ENCODE assay signal across 16 cellular contexts in genomic region chr10:69472142-69472541, GRCh38. TPM values are rescaled to one million over a fixed set of nuclear protein-coding genes. Genes with fewer than 3 reads are reported as not detected.
"Had no signal": no experiment of that assay in that cellular context is flagged by ENCODE, and none has a peak within 500 bp of the region (broad histone marks: within the 10 kb centered on the region; RNA-seq: fewer than 3 reads in every experiment).

No MANE protein-coding gene starts in this region.

- H3K27me3 ChIP-seq: body of pancreas, pancreas had no signal

- H3K27ac Mint-ChIP-seq: activated naive CD4-positive, alpha-beta T cell treated with anti-CD3 and anti-CD28 coated beads, Interleukin-2, amount 50 U/mL, for 24 hours; memory B cell; stimulated activated effector memory CD8-positive, alpha-beta T cell treated with anti-CD3 and anti-CD28 coated beads, Interleukin-12 subunit alpha, Interleukin-12 subunit beta, amount 100 ng/mL, for 72 hours had no signal

- H3K36me3 ChIP-seq: pancreas, suprapubic skin had no signal

- H3K4me1 Mint-ChIP-seq: activated naive CD4-positive, alpha-beta T cell treated with anti-CD3 and anti-CD28 coated beads, Interleukin-2, amount 50 U/mL, for 24 hours; memory B cell had no signal

- H3K9me3 ChIP-seq: body of pancreas, pancreas, suprapubic skin had no signal

- H3K27ac ChIP-seq: body of pancreas, pancreas, suprapubic skin had no signal

- DNase-seq: activated effector memory CD4-positive, alpha-beta T cell treated with Interleukin-2 at 50 U/mL for 16 hours; activated T-cell treated with anti-CD3 and anti-CD28 coated beads, Interleukin-2, amount 50 U/mL, for 1 hour; amniotic stem cell; body of pancreas; dermis blood vessel endothelial cell; islet precursor cell; retina had no signal

- H3K36me3 Mint-ChIP-seq: activated naive CD4-positive, alpha-beta T cell treated with anti-CD3 and anti-CD28 coated beads, Interleukin-2, amount 50 U/mL, for 24 hours; memory B cell; stimulated activated effector memory CD8-positive, alpha-beta T cell treated with anti-CD3 and anti-CD28 coated beads, Interleukin-12 subunit alpha, Interleukin-12 subunit beta, amount 100 ng/mL, for 72 hours had no signal

- ATAC-seq: activated CD4-positive, CD25-positive, alpha-beta regulatory T cell treated with anti-CD3 and anti-CD28 coated beads, Interleukin-2, amount 50 U/mL, for 24 hours; body of pancreas; left lobe of liver; stimulated activated effector memory CD8-positive, alpha-beta T cell treated with anti-CD3 and anti-CD28 coated beads, Interleukin-12 subunit alpha, Interleukin-12 subunit beta, amount 100 ng/mL, for 72 hours had no signal

- H3K9me3 Mint-ChIP-seq: activated naive CD4-positive, alpha-beta T cell treated with anti-CD3 and anti-CD28 coated beads, Interleukin-2, amount 50 U/mL, for 24 hours; memory B cell; neural crest cell; stimulated activated effector memory CD8-positive, alpha-beta T cell treated with anti-CD3 and anti-CD28 coated beads, Interleukin-12 subunit alpha, Interleukin-12 subunit beta, amount 100 ng/mL, for 72 hours had no signal

- H3K4me3 ChIP-seq: body of pancreas, pancreas, suprapubic skin had no signal

- H3K4me3 Mint-ChIP-seq: activated naive CD4-positive, alpha-beta T cell treated with anti-CD3 and anti-CD28 coated beads, Interleukin-2, amount 50 U/mL, for 24 hours; memory B cell; neural crest cell; stimulated activated effector memory CD8-positive, alpha-beta T cell treated with anti-CD3 and anti-CD28 coated beads, Interleukin-12 subunit alpha, Interleukin-12 subunit beta, amount 100 ng/mL, for 72 hours had no signal

RNA-seq across cellular contexts. Expression of gene TACR2, which starts 55.4 kb away (rescaled TPM):
- total RNA-seq: left lobe of liver; neural crest cell; T-helper 2 cell treated with Interferon-gamma antibody and Interleukin-4, amounts not matched to agents 100 ng/mL and 5 ng/mL, for 36 hours had no signal
